Comparison of ENCODE assay signal across 9 cellular contexts in genomic region chr16:22122239-22122638, GRCh38. TPM values are rescaled to one million over a fixed set of nuclear protein-coding genes. Genes with fewer than 3 reads are reported as not detected.
"Had no signal": no experiment of that assay in that cellular context is flagged by ENCODE, and none has a peak within 500 bp of the region (broad histone marks: within the 10 kb centered on the region; RNA-seq: fewer than 3 reads in every experiment).

No MANE protein-coding gene starts in this region.

- ATAC-seq: GM12878 had no signal

- H3K4me3 ChIP-seq: GM12878 had no signal

- FAIRE-seq: G401.6, GM12878, GM12891, GM12892, GM18507, GM19239 had no signal

- DNase-seq: GDM1, GF-D8 had no signal

RNA-seq across cellular contexts. Expression of gene VWA3A, which starts 29.9 kb away (rescaled TPM):
- total RNA-seq: GM12878 had no signal

RNA-seq across cellular contexts. Expression of gene SDR42E2, which starts 40.1 kb away (rescaled TPM):
- total RNA-seq: G401, GM12878 had no signal
